In the genomic region with DNA sequence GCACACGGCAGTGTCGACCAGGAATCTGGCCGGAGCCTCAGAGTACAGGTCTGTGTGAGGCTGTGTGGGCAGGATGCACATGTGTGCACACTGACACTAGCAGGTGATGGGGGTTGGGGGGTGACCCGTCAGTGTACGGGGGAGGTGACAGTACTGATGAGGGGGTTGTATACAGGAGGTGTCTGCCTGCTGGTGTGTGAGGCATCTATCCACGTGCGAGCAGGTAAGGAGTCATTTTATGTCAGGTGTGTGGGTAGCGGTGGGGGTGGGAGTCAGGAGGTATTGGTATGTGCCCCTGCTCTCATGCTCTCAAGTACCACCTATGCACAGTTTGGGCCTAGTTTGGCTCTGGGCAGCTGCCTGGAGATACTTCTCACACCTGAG, we compare ENCODE assay signal across 19 cellular contexts. TPM values are rescaled to one million over a fixed set of nuclear protein-coding genes. Genes with fewer than 3 reads are reported as not detected.
DNase-seq lines count a peak whose midpoint lies in the region; ATAC-seq, FAIRE-seq and TF ChIP-seq lines count a peak whose summit lies in the region.
"Had no signal": no experiment of that assay in that cellular context is flagged by ENCODE, and none has a peak within 500 bp of the region (broad histone marks: within the 10 kb centered on the region; RNA-seq: fewer than 3 reads in every experiment).

No MANE protein-coding gene starts in this region.

- H3K27ac Mint-ChIP-seq in T-helper 17 cell, result no peak overlapping the region
- H3K27ac Mint-ChIP-seq: CD4-positive, CD25-positive, alpha-beta regulatory T cell had no signal

- POLR2A ChIA-PET in HepG2 (lab: Yijun Ruan, JAX), result interaction anchor here (1.4 kb wide), 1 partner anchor 10 kb away, joined by 4 read pairs; no protein-coding TSS in a partner anchor

- no peak overlapping the region for H3K4ac ChIP-seq in mesenchymal stem cell (ENCODE audit: low read depth in 1 of 2, low read length in 2 of 2)

- peaks cover 15% of the 10 kb centered on the region for H3K4me1 Mint-ChIP-seq in T-helper 17 cell

- H2BK15ac ChIP-seq in mesenchymal stem cell (ENCODE audit: low read depth, poor library complexity, severe bottlenecking), result no peak overlapping the region

- no peak overlapping the region for H2BK5ac ChIP-seq in mesenchymal stem cell (ENCODE audit: low read depth, low read length, poor library complexity, severe bottlenecking)

- TF ChIP-seq CTCF in HepG2 (CRISPR knock-in tag; IDR thresholded peaks at IDR 0.05) (no peak), right lobe of liver (IDR thresholded peaks at IDR 0.05) (no peak), vagina (IDR thresholded peaks at IDR 0.05) (no peak), MM.1S (IDR thresholded peaks at IDR 0.05; ENCODE audit: low read length) (no peak)

- H3K4me2 ChIP-seq in HepG2 (ENCODE audit: low read depth, low read length) (peak overlapping the region; percentile 18; the same call in 1 of the 2 replicates), mesenchymal stem cell (ENCODE audit: low read length, poor library complexity, severe bottlenecking) (no peak overlapping the region), MM.1S (ENCODE audit: low read depth, low read length) (no peak overlapping the region)

- no peaks in the 10 kb centered on the region for H3K27me3 Mint-ChIP-seq in T-helper 17 cell

- H3K9ac ChIP-seq in HepG2 (ENCODE audit: insufficient read depth, low read depth, low read length), result no peak overlapping the region
- no peak overlapping the region for H3K9ac ChIP-seq in mesenchymal stem cell (ENCODE audit: low read length)
- H3K9ac ChIP-seq in MM.1S (ENCODE audit: low read length), result no peak overlapping the region
- H3K9ac ChIP-seq: BLaER1 treated with 17β-estradiol and CSF1 and Interleukin-3, amounts not matched to agents 10 nM and 100 nM had no signal

- no peak overlapping the region; a peak in 1 of 6 replicates for H3K4me3 ChIP-seq in HepG2 (replicated peaks in 1 of 3; ENCODE audit: insufficient read depth in 1 of 3, low read depth in 2 of 3, low read length in 3 of 3)
- no peak overlapping the region for H3K4me3 ChIP-seq in right lobe of liver
- H3K4me3 ChIP-seq in mesenchymal stem cell (ENCODE audit: insufficient read depth in 1 of 2, low read depth in 1 of 2, low read length in 2 of 2), result no peak overlapping the region
- H3K4me3 ChIP-seq in vagina, result no peak overlapping the region
- no peak overlapping the region for H3K4me3 ChIP-seq in MM.1S (ENCODE audit: low read length)
- H3K4me3 ChIP-seq: BLaER1 treated with 17β-estradiol and CSF1 and Interleukin-3, amounts not matched to agents 10 nM and 100 nM; HAP-1 had no signal

- DNase-seq in HepG2 (ENCODE audit: low spot score) (no peak), right lobe of liver (no peak), T-helper 17 cell (no peak), mesenchymal stem cell (no peak), vagina (ENCODE audit: extremely low spot score in 2 of 2) (no peak), MM.1S (no peak)
- no peak for DNase-seq in activated CD8-positive, alpha-beta memory T cell treated with anti-CD3 and anti-CD28 coated beads, Interleukin-2, amount 50 U/mL, for 4 hours
- DNase-seq: 8988T; AML-193; Calu3; CD4-positive, CD25-positive, alpha-beta regulatory T cell; DMS 273 treated with DMSO at 0.1 percent for 48 hours; GOT3 had no signal

- 42% methylated on average over 5 of the region's 8 CpGs for WGBS in HepG2 (ENCODE audit: low lambda C conversion rate)
- 77% methylated on average over 3 of the region's 8 CpGs for WGBS in right lobe of liver (ENCODE audit: insufficient coverage, low coverage, low lambda C conversion rate, missing lambda C conversion rate)
- WGBS in mesenchymal stem cell, result 80% methylated on average over 8 of the region's 8 CpGs

- H2BK120ac ChIP-seq in mesenchymal stem cell (ENCODE audit: low read depth, low read length), result no peak overlapping the region

- peaks cover 54% of the 10 kb centered on the region for H3K4me1 ChIP-seq in HepG2 (ENCODE audit: insufficient read depth, low read length)
- H3K4me1 ChIP-seq in right lobe of liver, result peaks cover 0 to 44% (median 5%) of the 10 kb centered on the region in 4 donors
- peaks cover 38% of the 10 kb centered on the region for H3K4me1 ChIP-seq in mesenchymal stem cell (ENCODE audit: control insufficient read depth, insufficient read depth, low read depth, low read length)
- peaks cover 35% of the 10 kb centered on the region for H3K4me1 ChIP-seq in vagina
- H3K4me1 ChIP-seq in MM.1S (ENCODE audit: low read length), result peaks cover 6% of the 10 kb centered on the region; the same call in 1 of the 2 replicates

- intact Hi-C loops in HepG2 (cut with micrococcal nuclease; ENCODE audit: unreplicated experiment), result no loop called here
- intact Hi-C loops in right lobe of liver (cut with DNase I), result no loop called here
- intact Hi-C loops in vagina (cut with DNase I), result no loop called here

- H3K4me3 Mint-ChIP-seq in T-helper 17 cell, result peak overlapping the region; percentile 12
- H3K4me3 Mint-ChIP-seq: IgD-negative memory B cell had no signal

- H3K27me3 ChIP-seq in HepG2 (ENCODE audit: control insufficient read depth in 1 of 2, insufficient read depth in 2 of 2, low read length in 2 of 2) (no peaks in the 10 kb centered on the region; a peak in 2 of 5 replicates), right lobe of liver (no peaks in the 10 kb centered on the region), mesenchymal stem cell (ENCODE audit: control insufficient read depth in 1 of 2, insufficient read depth in 1 of 2, low read length in 2 of 2) (peaks cover 4 to 12% of the 10 kb centered on the region in 2 experiments), vagina (no peaks in the 10 kb centered on the region), MM.1S (replicated peaks; ENCODE audit: insufficient read depth, low read length) (peaks cover 17% of the 10 kb centered on the region)

- H3K79me2 ChIP-seq in HepG2 (ENCODE audit: insufficient read depth, low read length) (peaks cover 11% of the 10 kb centered on the region), MM.1S (ENCODE audit: low read length) (peaks cover 9% of the 10 kb centered on the region)

- in situ Hi-C loops in HepG2 (cut with HindIII; ENCODE audit: extremely low pct_ligation_motif_present, low pct_unique_long_range_greater_than_20kb), result no loop called here

- H3K79me1 ChIP-seq in mesenchymal stem cell (replicated peaks; ENCODE audit: low read length, poor library complexity, severe bottlenecking), result peaks cover 13% of the 10 kb centered on the region

- no peaks in the 10 kb centered on the region for H3K36me3 ChIP-seq in HepG2 (replicated peaks in 1 of 2; ENCODE audit: control insufficient read depth in 1 of 2, insufficient read depth in 2 of 2, low read length in 2 of 2)
- no peaks in the 10 kb centered on the region for H3K36me3 ChIP-seq in right lobe of liver
- peaks cover 0 to 9% of the 10 kb centered on the region in 2 experiments for H3K36me3 ChIP-seq in mesenchymal stem cell (ENCODE audit: control insufficient read depth in 1 of 2, insufficient read depth in 2 of 2, low read depth in 1 of 2, low read length in 2 of 2)
- H3K36me3 ChIP-seq in vagina, result no peaks in the 10 kb centered on the region
- H3K36me3 ChIP-seq in MM.1S (replicated peaks; ENCODE audit: insufficient read depth, low read length), result no peaks in the 10 kb centered on the region
- H3K36me3 ChIP-seq: HAP-1 had no signal

- CTCF ChIA-PET in HepG2 (lab: Yijun Ruan, JAX; ENCODE audit: low intra/inter-chr PET ratio, low total read pairs), result no interaction called here

- no peak overlapping the region for H2BK12ac ChIP-seq in mesenchymal stem cell (ENCODE audit: low read length in 2 of 2)

- H3K14ac ChIP-seq in mesenchymal stem cell (ENCODE audit: low read length in 2 of 2), result peak overlapping the region in 1 of 2 experiments; percentile 14

- no peak overlapping the region for H3K18ac ChIP-seq in mesenchymal stem cell (ENCODE audit: low read depth in 1 of 2, low read length in 2 of 2)

- H4K91ac ChIP-seq in mesenchymal stem cell (ENCODE audit: low read length), result peak overlapping the region; percentile 43

- H3K9me3 ChIP-seq in HepG2 (ENCODE audit: low read length) (no peaks in the 10 kb centered on the region), right lobe of liver (no peaks in the 10 kb centered on the region), T-helper 17 cell (ENCODE audit: control insufficient read depth, low read length, poor library complexity, severe bottlenecking) (no peaks in the 10 kb centered on the region), mesenchymal stem cell (ENCODE audit: control insufficient read depth, low read length) (no peaks in the 10 kb centered on the region), vagina (no peaks in the 10 kb centered on the region), MM.1S (replicated peaks; ENCODE audit: insufficient read depth, low read length) (no peaks in the 10 kb centered on the region)
- H3K9me3 ChIP-seq: BLaER1 treated with 17β-estradiol and CSF1 and Interleukin-3, amounts not matched to agents 10 nM and 100 nM; HAP-1 had no signal

- H3K27ac ChIP-seq in HepG2 (ENCODE audit: extremely low read length, insufficient read depth, low read length) (no peak overlapping the region), right lobe of liver (no peak overlapping the region), mesenchymal stem cell (ENCODE audit: low read length, poor library complexity, severe bottlenecking) (no peak overlapping the region), vagina (no peak overlapping the region), MM.1S (ENCODE audit: low read length) (no peak overlapping the region)
- H3K27ac ChIP-seq: BLaER1 treated with 17β-estradiol and CSF1 and Interleukin-3, amounts not matched to agents 10 nM and 100 nM; HL-60 had no signal

- H3K9me2 ChIP-seq in MM.1S (replicated peaks; ENCODE audit: insufficient read depth, low read length), result no peaks in the 10 kb centered on the region

- ATAC-seq in HepG2, result no peak
- no peak for ATAC-seq in right lobe of liver
- no peak for ATAC-seq in T-helper 17 cell
- ATAC-seq in HG03342 (IDR thresholded peaks at IDR 0.05; ENCODE audit: unreplicated experiment), result no peak

- H3K36me3 Mint-ChIP-seq in T-helper 17 cell (ENCODE audit: low read depth), result no peaks in the 10 kb centered on the region
- H3K36me3 Mint-ChIP-seq: CD4-positive, CD25-positive, alpha-beta regulatory T cell; IgD-negative memory B cell had no signal

- TF ChIP-seq EP300 in HepG2 (IDR thresholded peaks at IDR 0.05; ENCODE audit: low read depth in 2 of 2, low read length in 2 of 2) (no peak), HepG2 (CRISPR knock-in tag; IDR thresholded peaks at IDR 0.05; ENCODE audit: borderline replicate concordance) (no peak)

- H2AFZ ChIP-seq in HepG2 (ENCODE audit: low read length) (no peak overlapping the region), mesenchymal stem cell (ENCODE audit: low read depth, low read length) (no peak overlapping the region), MM.1S (ENCODE audit: low read length) (no peak overlapping the region)

- no peak for TF ChIP-seq RAD21 in HepG2 (CRISPR knock-in tag; IDR thresholded peaks at IDR 0.05)

- 0 out of 2 replicates have a peak, but pooled peaks cover 3% of the 10 kb centered on the region for H3F3A ChIP-seq in MM.1S (ENCODE audit: insufficient read depth, low read length)

- no peak overlapping the region for H3K23ac ChIP-seq in mesenchymal stem cell (ENCODE audit: low read length in 2 of 2)

- no peak overlapping the region for H2AK5ac ChIP-seq in mesenchymal stem cell (ENCODE audit: low read length, severe bottlenecking)

- no TSS peak for BruUV-seq in HepG2 (replicated peaks; lab: Mats Ljungman, UMichigan)

- TF ChIP-seq POLR2A in HepG2 (IDR thresholded peaks at IDR 0.05; ENCODE audit: insufficient read depth in 1 of 2, low read depth in 2 of 2, low read length in 2 of 2), result no peak
- TF ChIP-seq POLR2A in right lobe of liver (IDR thresholded peaks at IDR 0.05), result no peak
- TF ChIP-seq POLR2A in vagina (IDR thresholded peaks at IDR 0.05), result no peak

- H4K8ac ChIP-seq in mesenchymal stem cell (ENCODE audit: low read length), result no peak overlapping the region

- no peak for FAIRE-seq in HepG2 (lab: Jason Lieb, UNC)
- FAIRE-seq: GM18507 had no signal

- peaks cover 10% of the 10 kb centered on the region; the same call in 1 of the 2 replicates for H4K20me1 ChIP-seq in HepG2 (ENCODE audit: insufficient read depth, low read length)
- H4K20me1 ChIP-seq in MM.1S (ENCODE audit: insufficient read depth, low read length), result no peaks in the 10 kb centered on the region

RNA-seq across cellular contexts. Expression of gene PHRF1, which starts 4.5 kb away (rescaled TPM):
- total RNA-seq in HepG2 (2016; rRNA removed; fragmentation: Illumina TruSeq; extraction: Trizol) (13.7 and 16.7 TPM in 2 replicates), right lobe of liver (10 to 100 TPM; 15.4 to 21.9 (median 20.3) TPM), T-helper 17 cell (10 to 100 TPM; 36.7 to 44.8 TPM), vagina (26.0 TPM)
- 7.4 and 7.9 TPM in 2 replicates for total RNA-seq in HepG2 (2016; cell fraction: cytosol; rRNA removed; fragmentation: Illumina TruSeq; extraction: Trizol; ENCODE audit: low read depth)
- 10.7 and 17.0 TPM in 2 replicates for total RNA-seq in HepG2 (2016; cell fraction: insoluble cytoplasmic fraction; rRNA removed; fragmentation: Illumina TruSeq; extraction: Trizol)
- total RNA-seq in HepG2 (2016; cell fraction: membrane; rRNA removed; fragmentation: Illumina TruSeq; extraction: Trizol), result 5.1 and 6.1 TPM in 2 replicates
- 10.8 and 14.2 TPM in 2 replicates for total RNA-seq in HepG2 (2016; cell fraction: nucleus; rRNA removed; fragmentation: Illumina TruSeq; extraction: Trizol)
- polyA plus RNA-seq in HepG2 (2011; rRNA removed), result 8.2 and 11.2 TPM in 2 replicates
- 4.8 and 7.0 TPM in 2 replicates for polyA plus RNA-seq in HepG2 (2011; cell fraction: cytosol; rRNA removed)
- 30.1 and 30.7 TPM in 2 replicates for polyA plus RNA-seq in HepG2 (2011; cell fraction: nucleus; rRNA removed)
- 7.4 and 8.1 TPM in 2 replicates for polyA plus RNA-seq in HepG2 (2012)
- polyA plus RNA-seq in HepG2 (2016; cell fraction: cytosol; fragmentation: Illumina TruSeq; extraction: Trizol; ENCODE audit: low read depth), result 1.6 and 1.8 TPM in 2 replicates
- polyA plus RNA-seq in HepG2 (2016; cell fraction: insoluble cytoplasmic fraction; fragmentation: Illumina TruSeq; extraction: Trizol; ENCODE audit: low read depth), result 10.7 and 13.7 TPM in 2 replicates
- 2.1 and 2.5 TPM in 2 replicates for polyA plus RNA-seq in HepG2 (2016; cell fraction: membrane; fragmentation: Illumina TruSeq; extraction: Trizol; ENCODE audit: low read depth)
- polyA plus RNA-seq in HepG2 (2016; cell fraction: nucleus; fragmentation: Illumina TruSeq; extraction: Trizol; ENCODE audit: insufficient read depth, low read depth), result 25.7 and 27.7 TPM in 2 replicates
- 13.6 and 18.7 TPM in 2 replicates for polyA minus RNA-seq in HepG2 (2011; rRNA and poly(A)+ RNA removed; ENCODE audit: low replicate concordance)
- polyA minus RNA-seq in HepG2 (2011; cell fraction: cytosol; rRNA and poly(A)+ RNA removed), result 7.8 and 7.9 TPM in 2 replicates
- polyA minus RNA-seq in HepG2 (2011; cell fraction: nucleus; rRNA and poly(A)+ RNA removed), result 17.4 and 19.9 TPM in 2 replicates
- 13.2 TPM for polyA plus RNA-seq in mesenchymal stem cell (2013, experiment 1 of 2)
- 11.9 TPM for polyA plus RNA-seq in mesenchymal stem cell (2013, experiment 2 of 2)

RNA-seq across cellular contexts. Expression of gene RASSF7, which starts 11.0 kb away (rescaled TPM):
- total RNA-seq in HepG2 (2016; rRNA removed; fragmentation: Illumina TruSeq; extraction: Trizol) (13.1 and 20.2 TPM in 2 replicates), right lobe of liver (10 to 100 TPM; 20.5 to 61.1 (median 39.5) TPM), T-helper 17 cell (10 to 100 TPM; 24.6 to 29.4 TPM), vagina (14.7 TPM)
- 5.4 and 5.7 TPM in 2 replicates for total RNA-seq in HepG2 (2016; cell fraction: cytosol; rRNA removed; fragmentation: Illumina TruSeq; extraction: Trizol; ENCODE audit: low read depth)
- 13.3 and 19.7 TPM in 2 replicates for total RNA-seq in HepG2 (2016; cell fraction: insoluble cytoplasmic fraction; rRNA removed; fragmentation: Illumina TruSeq; extraction: Trizol)
- total RNA-seq in HepG2 (2016; cell fraction: membrane; rRNA removed; fragmentation: Illumina TruSeq; extraction: Trizol), result 10.8 and 11.9 TPM in 2 replicates
- total RNA-seq in HepG2 (2016; cell fraction: nucleus; rRNA removed; fragmentation: Illumina TruSeq; extraction: Trizol), result 16.7 and 17.2 TPM in 2 replicates
- polyA plus RNA-seq in HepG2 (2011; rRNA removed), result 28.6 and 36.4 TPM in 2 replicates
- polyA plus RNA-seq in HepG2 (2011; cell fraction: cytosol; rRNA removed), result 22.3 and 49.0 TPM in 2 replicates
- 139 and 165 TPM in 2 replicates for polyA plus RNA-seq in HepG2 (2011; cell fraction: nucleus; rRNA removed)
- polyA plus RNA-seq in HepG2 (2012), result 8.9 and 12.6 TPM in 2 replicates
- 4.7 and 6.0 TPM in 2 replicates for polyA plus RNA-seq in HepG2 (2016; cell fraction: cytosol; fragmentation: Illumina TruSeq; extraction: Trizol; ENCODE audit: low read depth)
- polyA plus RNA-seq in HepG2 (2016; cell fraction: insoluble cytoplasmic fraction; fragmentation: Illumina TruSeq; extraction: Trizol; ENCODE audit: low read depth), result 12.3 and 15.9 TPM in 2 replicates
- polyA plus RNA-seq in HepG2 (2016; cell fraction: membrane; fragmentation: Illumina TruSeq; extraction: Trizol; ENCODE audit: low read depth), result 5.9 and 7.2 TPM in 2 replicates
- 32.6 and 40.7 TPM in 2 replicates for polyA plus RNA-seq in HepG2 (2016; cell fraction: nucleus; fragmentation: Illumina TruSeq; extraction: Trizol; ENCODE audit: insufficient read depth, low read depth)
- 6.7 and 39.4 TPM in 2 replicates for polyA minus RNA-seq in HepG2 (2011; rRNA and poly(A)+ RNA removed; ENCODE audit: low replicate concordance)
- polyA minus RNA-seq in HepG2 (2011; cell fraction: cytosol; rRNA and poly(A)+ RNA removed), result 10.4 and 10.9 TPM in 2 replicates
- polyA minus RNA-seq in HepG2 (2011; cell fraction: nucleus; rRNA and poly(A)+ RNA removed), result 15.2 and 17.9 TPM in 2 replicates
- 3.2 TPM for polyA plus RNA-seq in mesenchymal stem cell (2013, experiment 1 of 2)
- 2.3 TPM for polyA plus RNA-seq in mesenchymal stem cell (2013, experiment 2 of 2)

RNA-seq across cellular contexts. Expression of gene LMNTD2, which starts 11.3 kb away (rescaled TPM):
- total RNA-seq in HepG2 (2016; rRNA removed; fragmentation: Illumina TruSeq; extraction: Trizol) (0.25 and 1.1 TPM in 2 replicates), right lobe of liver (10 to 100 TPM in 1 of 6 experiments, 1 to 10 TPM in 5; 4.7 to 14.7 (median 7.9) TPM), T-helper 17 cell (1 to 10 TPM; 3.8 to 6.0 TPM), vagina (1.7 TPM)
- total RNA-seq in HepG2 (2016; cell fraction: cytosol; rRNA removed; fragmentation: Illumina TruSeq; extraction: Trizol; ENCODE audit: low read depth), result 0.40 and 0.44 TPM in 2 replicates
- total RNA-seq in HepG2 (2016; cell fraction: insoluble cytoplasmic fraction; rRNA removed; fragmentation: Illumina TruSeq; extraction: Trizol), result 0.45 and 1.1 TPM in 2 replicates
- total RNA-seq in HepG2 (2016; cell fraction: membrane; rRNA removed; fragmentation: Illumina TruSeq; extraction: Trizol), result 0.79 and 1.3 TPM in 2 replicates
- 1.3 and 1.7 TPM in 2 replicates for total RNA-seq in HepG2 (2016; cell fraction: nucleus; rRNA removed; fragmentation: Illumina TruSeq; extraction: Trizol)
- 3.1 and 3.6 TPM in 2 replicates for polyA plus RNA-seq in HepG2 (2011; rRNA removed)
- polyA plus RNA-seq in HepG2 (2011; cell fraction: cytosol; rRNA removed), result 1.1 and 2.2 TPM in 2 replicates
- 50.0 and 60.4 TPM in 2 replicates for polyA plus RNA-seq in HepG2 (2011; cell fraction: nucleus; rRNA removed)
- 1.3 and 1.4 TPM in 2 replicates for polyA plus RNA-seq in HepG2 (2012)
- polyA plus RNA-seq in HepG2 (2016; cell fraction: cytosol; fragmentation: Illumina TruSeq; extraction: Trizol; ENCODE audit: low read depth), result 0.53 and 0.78 TPM in 2 replicates
- polyA plus RNA-seq in HepG2 (2016; cell fraction: insoluble cytoplasmic fraction; fragmentation: Illumina TruSeq; extraction: Trizol; ENCODE audit: low read depth), result 0.42 and 0.68 TPM in 2 replicates
- 0.96 and 1.2 TPM in 2 replicates for polyA plus RNA-seq in HepG2 (2016; cell fraction: membrane; fragmentation: Illumina TruSeq; extraction: Trizol; ENCODE audit: low read depth)
- polyA plus RNA-seq in HepG2 (2016; cell fraction: nucleus; fragmentation: Illumina TruSeq; extraction: Trizol; ENCODE audit: insufficient read depth, low read depth), result 3.7 and 5.0 TPM in 2 replicates
- polyA minus RNA-seq in HepG2 (2011; rRNA and poly(A)+ RNA removed; ENCODE audit: low replicate concordance), result 0.51 and 0.96 TPM in 2 replicates
- polyA minus RNA-seq in HepG2 (2011; cell fraction: cytosol; rRNA and poly(A)+ RNA removed), result 0.88 and 1.4 TPM in 2 replicates
- polyA minus RNA-seq in HepG2 (2011; cell fraction: nucleus; rRNA and poly(A)+ RNA removed), result 2.6 and 3.1 TPM in 2 replicates
- 0.46 TPM for polyA plus RNA-seq in mesenchymal stem cell (2013, experiment 1 of 2)
- polyA plus RNA-seq in mesenchymal stem cell (2013, experiment 2 of 2), result 0.67 TPM

RNA-seq across cellular contexts. Expression of gene LRRC56, which starts 34.5 kb away (rescaled TPM):
- total RNA-seq in HepG2 (2016; rRNA removed; fragmentation: Illumina TruSeq; extraction: Trizol), result 0.08 and 0.11 TPM in 2 replicates
- total RNA-seq in HepG2 (2016; cell fraction: cytosol; rRNA removed; fragmentation: Illumina TruSeq; extraction: Trizol; ENCODE audit: low read depth), result 0.10 TPM in 1 of 2 replicates, not detected in the other
- 0.09 TPM in 2 replicates for total RNA-seq in HepG2 (2016; cell fraction: insoluble cytoplasmic fraction; rRNA removed; fragmentation: Illumina TruSeq; extraction: Trizol)
- total RNA-seq in HepG2 (2016; cell fraction: membrane; rRNA removed; fragmentation: Illumina TruSeq; extraction: Trizol), result 0.06 and 0.07 TPM in 2 replicates
- total RNA-seq in HepG2 (2016; cell fraction: nucleus; rRNA removed; fragmentation: Illumina TruSeq; extraction: Trizol), result not detected in 2 replicates
- polyA plus RNA-seq in HepG2 (2011; rRNA removed), result 0.29 and 0.46 TPM in 2 replicates
- polyA plus RNA-seq in HepG2 (2011; cell fraction: cytosol; rRNA removed), result 0.21 and 0.22 TPM in 2 replicates
- polyA plus RNA-seq in HepG2 (2011; cell fraction: nucleus; rRNA removed), result 3.4 and 3.8 TPM in 2 replicates
- polyA plus RNA-seq in HepG2 (2012), result 0.34 and 0.59 TPM in 2 replicates
- polyA plus RNA-seq in HepG2 (2016; cell fraction: cytosol; fragmentation: Illumina TruSeq; extraction: Trizol; ENCODE audit: low read depth), result 0.05 TPM in 1 of 2 replicates, not detected in the other
- polyA plus RNA-seq in HepG2 (2016; cell fraction: insoluble cytoplasmic fraction; fragmentation: Illumina TruSeq; extraction: Trizol; ENCODE audit: low read depth), result 0.19 TPM in 1 of 2 replicates, not detected in the other
- polyA plus RNA-seq in HepG2 (2016; cell fraction: membrane; fragmentation: Illumina TruSeq; extraction: Trizol; ENCODE audit: low read depth), result 0.10 TPM in 1 of 2 replicates, not detected in the other
- 0.37 and 0.44 TPM in 2 replicates for polyA plus RNA-seq in HepG2 (2016; cell fraction: nucleus; fragmentation: Illumina TruSeq; extraction: Trizol; ENCODE audit: insufficient read depth, low read depth)
- polyA minus RNA-seq in HepG2 (2011; rRNA and poly(A)+ RNA removed; ENCODE audit: low replicate concordance), result 0.20 and 0.56 TPM in 2 replicates
- polyA minus RNA-seq in HepG2 (2011; cell fraction: cytosol; rRNA and poly(A)+ RNA removed), result 0.30 TPM in 1 of 2 replicates, not detected in the other
- 0.37 and 0.64 TPM in 2 replicates for polyA minus RNA-seq in HepG2 (2011; cell fraction: nucleus; rRNA and poly(A)+ RNA removed)
- 1 to 10 TPM in 1 of 6 experiments, under 1 TPM in 4, not detected in 1; 0.12 to 1.1 (median 0.71) TPM for total RNA-seq in right lobe of liver
- total RNA-seq in T-helper 17 cell, result 1 to 10 TPM; 5.7 to 5.8 TPM
- polyA plus RNA-seq in mesenchymal stem cell (2013, experiment 1 of 2), result 1.2 TPM
- polyA plus RNA-seq in mesenchymal stem cell (2013, experiment 2 of 2), result 1.2 TPM
- total RNA-seq in vagina, result 0.49 TPM

RNA-seq across cellular contexts. Expression of gene HRAS, which starts 36.4 kb away (rescaled TPM):
- total RNA-seq in HepG2 (2016; rRNA removed; fragmentation: Illumina TruSeq; extraction: Trizol) (47.5 and 50.0 TPM in 2 replicates), right lobe of liver (10 to 100 TPM in 5 of 6 experiments, 1 to 10 TPM in 1; 7.6 to 20.9 (median 14.8) TPM), T-helper 17 cell (10 to 100 TPM; 31.4 TPM), vagina (53.5 TPM)
- 97.1 and 126 TPM in 2 replicates for total RNA-seq in HepG2 (2016; cell fraction: cytosol; rRNA removed; fragmentation: Illumina TruSeq; extraction: Trizol; ENCODE audit: low read depth)
- total RNA-seq in HepG2 (2016; cell fraction: insoluble cytoplasmic fraction; rRNA removed; fragmentation: Illumina TruSeq; extraction: Trizol), result 35.7 and 53.4 TPM in 2 replicates
- 106 and 128 TPM in 2 replicates for total RNA-seq in HepG2 (2016; cell fraction: membrane; rRNA removed; fragmentation: Illumina TruSeq; extraction: Trizol)
- total RNA-seq in HepG2 (2016; cell fraction: nucleus; rRNA removed; fragmentation: Illumina TruSeq; extraction: Trizol), result 23.1 and 23.7 TPM in 2 replicates
- polyA plus RNA-seq in HepG2 (2011; rRNA removed), result 32.9 TPM in 2 replicates
- polyA plus RNA-seq in HepG2 (2011; cell fraction: cytosol; rRNA removed), result 29.5 and 42.1 TPM in 2 replicates
- 62.4 and 65.1 TPM in 2 replicates for polyA plus RNA-seq in HepG2 (2011; cell fraction: nucleus; rRNA removed)
- polyA plus RNA-seq in HepG2 (2012), result 15.4 and 32.7 TPM in 2 replicates
- polyA plus RNA-seq in HepG2 (2016; cell fraction: cytosol; fragmentation: Illumina TruSeq; extraction: Trizol; ENCODE audit: low read depth), result 120 and 151 TPM in 2 replicates
- polyA plus RNA-seq in HepG2 (2016; cell fraction: insoluble cytoplasmic fraction; fragmentation: Illumina TruSeq; extraction: Trizol; ENCODE audit: low read depth), result 33.8 and 38.7 TPM in 2 replicates
- polyA plus RNA-seq in HepG2 (2016; cell fraction: membrane; fragmentation: Illumina TruSeq; extraction: Trizol; ENCODE audit: low read depth), result 96.2 and 121 TPM in 2 replicates
- polyA plus RNA-seq in HepG2 (2016; cell fraction: nucleus; fragmentation: Illumina TruSeq; extraction: Trizol; ENCODE audit: insufficient read depth, low read depth), result 47.3 and 47.4 TPM in 2 replicates
- polyA minus RNA-seq in HepG2 (2011; rRNA and poly(A)+ RNA removed; ENCODE audit: low replicate concordance), result 29.8 and 71.6 TPM in 2 replicates
- 8.5 and 9.0 TPM in 2 replicates for polyA minus RNA-seq in HepG2 (2011; cell fraction: cytosol; rRNA and poly(A)+ RNA removed)
- polyA minus RNA-seq in HepG2 (2011; cell fraction: nucleus; rRNA and poly(A)+ RNA removed), result 5.8 and 11.4 TPM in 2 replicates
- polyA plus RNA-seq in mesenchymal stem cell (2013, experiment 1 of 2), result 41.9 TPM
- 42.6 TPM for polyA plus RNA-seq in mesenchymal stem cell (2013, experiment 2 of 2)
